15 cellular contexts compared by ENCODE assay signal in genomic region chr1:153386500-153386901, GRCh38. TPM values are rescaled to one million over a fixed set of nuclear protein-coding genes. Genes with fewer than 3 reads are reported as not detected.
A peak's percentile ranks its signal among the peaks of the same experiment; 100 is the strongest.
DNase-seq lines count a peak whose midpoint lies in the region; ATAC-seq, FAIRE-seq and TF ChIP-seq lines count a peak whose summit lies in the region.
"Had no signal": no experiment of that assay in that cellular context is flagged by ENCODE, and none has a peak within 500 bp of the region (broad histone marks: within the 10 kb centered on the region; RNA-seq: fewer than 3 reads in every experiment).

No MANE protein-coding gene starts in this region.

- TF ChIP-seq CTCF in colonic mucosa (IDR thresholded peaks at IDR 0.05): no peak
- no peak for TF ChIP-seq CTCF in transverse colon (IDR thresholded peaks at IDR 0.05)
- no peak for TF ChIP-seq CTCF in H9 (conservative IDR thresholded peaks at IDR 0.05)

- H4K91ac ChIP-seq in H9 (ENCODE audit: insufficient read length, low read depth, low read length): no peak overlapping the region

- no peaks in the 10 kb centered on the region for H4K20me1 ChIP-seq in H9 (ENCODE audit: control insufficient read depth, insufficient read depth, insufficient read length)

- no peak for DNase-seq in activated naive CD4-positive, alpha-beta T cell treated with anti-CD3 and anti-CD28 coated beads for 36 hours
- DNase-seq in colonic mucosa (peak; percentile 19), left colon (peak; percentile 16 to 37), transverse colon (peak; percentile 30), RCC 7860 (ENCODE audit: low spot score) (no peak), H9 (no peak)
- no peak for DNase-seq in activated naive CD8-positive, alpha-beta T cell treated with anti-CD3 and anti-CD28 coated beads, Interleukin-2, amount 50 U/mL, for 24 hours
- DNase-seq: activated CD8-positive, alpha-beta T cell treated with anti-CD3 and anti-CD28 coated beads for 36 hours; DMS79 treated with DMSO at 0.1 percent for 48 hours; natural killer cell; NCI-H446 had no signal

- H3K9ac ChIP-seq in colonic mucosa (ENCODE audit: low read depth in 2 of 2, low read length in 2 of 2) (no peak overlapping the region), H9 (ENCODE audit: extremely low read depth, insufficient read length, low read length) (no peak overlapping the region)

- no peak overlapping the region for H3K56ac ChIP-seq in H9 (ENCODE audit: insufficient read length, low read depth, low read length)

- H3K27me3 ChIP-seq in colonic mucosa (no peaks in the 10 kb centered on the region), transverse colon (no peaks in the 10 kb centered on the region), H9 (ENCODE audit: insufficient read depth, low read length) (no peaks in the 10 kb centered on the region)

- no peak for ATAC-seq in left colon
- no peak for ATAC-seq in activated naive CD8-positive, alpha-beta T cell treated with anti-CD3 and anti-CD28 coated beads, Interleukin-2, amount 50 U/mL, for 24 hours
- ATAC-seq: activated CD8-positive, alpha-beta T cell treated with anti-CD3 and anti-CD28 coated beads for 36 hours had no signal

- no peak overlapping the region for H3K4me3 Mint-ChIP-seq in activated naive CD4-positive, alpha-beta T cell treated with anti-CD3 and anti-CD28 coated beads, Interleukin-2, amount 50 U/mL, for 24 hours
- H3K4me3 Mint-ChIP-seq in activated naive CD4-positive, alpha-beta T cell treated with anti-CD3 and anti-CD28 coated beads for 36 hours: no peak overlapping the region
- H3K4me3 Mint-ChIP-seq in activated naive CD8-positive, alpha-beta T cell treated with anti-CD3 and anti-CD28 coated beads, Interleukin-2, amount 50 U/mL, for 24 hours: no peak overlapping the region
- H3K4me3 Mint-ChIP-seq in H9: no peak overlapping the region
- H3K4me3 Mint-ChIP-seq: activated CD8-positive, alpha-beta T cell treated with anti-CD3 and anti-CD28 coated beads for 36 hours; IgD-negative memory B cell; natural killer cell had no signal

- H3K9me3 ChIP-seq in colonic mucosa (no peaks in the 10 kb centered on the region), transverse colon (no peaks in the 10 kb centered on the region), H9 (ENCODE audit: control insufficient read depth, low read depth, low read length) (no peaks in the 10 kb centered on the region)

- H3K4me1 ChIP-seq in colonic mucosa (no peaks in the 10 kb centered on the region), transverse colon (no peaks in the 10 kb centered on the region), H9 (ENCODE audit: insufficient read depth, low read length) (no peaks in the 10 kb centered on the region)

- no peak overlapping the region for H2BK20ac ChIP-seq in H9 (ENCODE audit: low read depth, low read length, poor library complexity, severe bottlenecking)

- no peak overlapping the region for H4K8ac ChIP-seq in H9 (replicated peaks; ENCODE audit: insufficient read length, low read depth, low read length)

- no peak overlapping the region for H3K23ac ChIP-seq in H9 (ENCODE audit: insufficient read length, low read depth, low read length)

- no peak overlapping the region for H3K14ac ChIP-seq in H9 (ENCODE audit: insufficient read depth, low read length)

- no peak overlapping the region for H4K5ac ChIP-seq in H9 (ENCODE audit: insufficient read length, low read depth, low read length)

- intact Hi-C loops in activated naive CD4-positive, alpha-beta T cell treated with anti-CD3 and anti-CD28 coated beads for 36 hours (cut with micrococcal nuclease): no loop called here
- intact Hi-C loops in colonic mucosa (cut with DNase I) (no loop called here), left colon (cut with DNase I, micrococcal nuclease) (no loop called here), transverse colon (cut with DNase I; ENCODE audit: low total_unique reads) (no loop called here)

- no peak overlapping the region for H3K18ac ChIP-seq in H9 (ENCODE audit: insufficient read length, low read depth, low read length)

- CTCF ChIA-PET in activated naive CD4-positive, alpha-beta T cell treated with anti-CD3 and anti-CD28 coated beads for 36 hours (lab: Charles Lee): no interaction called here

- H3K36me3 ChIP-seq in colonic mucosa (no peaks in the 10 kb centered on the region), transverse colon (no peaks in the 10 kb centered on the region)

- H2AK5ac ChIP-seq in H9 (ENCODE audit: insufficient read length, low read length): no peak overlapping the region

- no peaks in the 10 kb centered on the region for H3K4me1 Mint-ChIP-seq in activated naive CD4-positive, alpha-beta T cell treated with anti-CD3 and anti-CD28 coated beads, Interleukin-2, amount 50 U/mL, for 24 hours
- no peaks in the 10 kb centered on the region for H3K4me1 Mint-ChIP-seq in activated naive CD4-positive, alpha-beta T cell treated with anti-CD3 and anti-CD28 coated beads for 36 hours (ENCODE audit: low read depth)
- peaks cover 2% of the 10 kb centered on the region for H3K4me1 Mint-ChIP-seq in activated naive CD8-positive, alpha-beta T cell treated with anti-CD3 and anti-CD28 coated beads, Interleukin-2, amount 50 U/mL, for 24 hours
- H3K4me1 Mint-ChIP-seq in H9: no peaks in the 10 kb centered on the region
- H3K4me1 Mint-ChIP-seq: natural killer cell had no signal

- no peak overlapping the region for H2AFZ ChIP-seq in H9 (ENCODE audit: low read length)

- H3T11ph ChIP-seq in H9 (ENCODE audit: low read length): no peak overlapping the region

- H3K79me1 ChIP-seq in H9 (ENCODE audit: insufficient read depth, low read depth, low read length, poor library complexity, severe bottlenecking): no peaks in the 10 kb centered on the region

- in situ Hi-C loops in transverse colon (cut with MboI; ENCODE audit: low pct_ligation_motif_present in 1 of 4, low pct_unique_long_range_greater_than_20kb in 1 of 4, low sequenced_read_pairs in 3 of 4): no loop called here

- no peak overlapping the region for H3K4me2 ChIP-seq in H9 (ENCODE audit: insufficient read depth, insufficient read length, low read length)

- FAIRE-seq in RCC 7860 (lab: Jason Lieb, UNC): no peak
- FAIRE-seq: A204.1 had no signal

- H3K23me2 ChIP-seq in H9 (ENCODE audit: insufficient read length, low read depth, low read length, poor library complexity, severe bottlenecking): no peaks in the 10 kb centered on the region

- no peak overlapping the region for H2BK12ac ChIP-seq in H9 (ENCODE audit: insufficient read length, low read depth, low read length)

- TF ChIP-seq EP300 in transverse colon (IDR thresholded peaks at IDR 0.05; ENCODE audit: low read depth): no peak

- no peaks in the 10 kb centered on the region for H3K79me2 ChIP-seq in H9 (ENCODE audit: insufficient read depth, low read length)

- H3K4ac ChIP-seq in H9 (ENCODE audit: low read depth, low read length): no peak overlapping the region

- H3K27ac ChIP-seq in colonic mucosa (no peak overlapping the region), transverse colon (no peak overlapping the region), H9 (ENCODE audit: insufficient read length, low read depth, low read length) (no peak overlapping the region)

- WGBS in transverse colon (ENCODE audit: low coverage in 1 of 2), 2 donors: 40 to 61% methylated on average over 2 to 5 of the region's 5 CpGs
- WGBS in H9 (ENCODE audit: extremely low coverage, insufficient read length, low lambda C conversion rate): no CpG with 5 or more reads among the region's 5 CpGs

- no peak overlapping the region for H2BK120ac ChIP-seq in H9 (ENCODE audit: low read depth, low read length, poor library complexity, severe bottlenecking)

- H3K9me3 Mint-ChIP-seq in activated naive CD4-positive, alpha-beta T cell treated with anti-CD3 and anti-CD28 coated beads, Interleukin-2, amount 50 U/mL, for 24 hours: peaks cover 12% of the 10 kb centered on the region
- H3K9me3 Mint-ChIP-seq in activated naive CD4-positive, alpha-beta T cell treated with anti-CD3 and anti-CD28 coated beads for 36 hours: peaks cover 3% of the 10 kb centered on the region
- H3K9me3 Mint-ChIP-seq in activated naive CD8-positive, alpha-beta T cell treated with anti-CD3 and anti-CD28 coated beads, Interleukin-2, amount 50 U/mL, for 24 hours: peaks cover 11% of the 10 kb centered on the region
- H3K9me3 Mint-ChIP-seq in H9: peaks cover 3 to 12% of the 10 kb centered on the region in 2 experiments; a peak in 2 of 5 replicates

- H2BK15ac ChIP-seq in H9 (ENCODE audit: low read depth, low read length): no peak overlapping the region

- no peak for TF ChIP-seq POLR2A in transverse colon (IDR thresholded peaks at IDR 0.05)

- H3K4me3 ChIP-seq in colonic mucosa (no peak overlapping the region), transverse colon (no peak overlapping the region)

- H3K27me3 Mint-ChIP-seq in activated naive CD4-positive, alpha-beta T cell treated with anti-CD3 and anti-CD28 coated beads, Interleukin-2, amount 50 U/mL, for 24 hours: peaks cover 11% of the 10 kb centered on the region
- peaks cover 2% of the 10 kb centered on the region for H3K27me3 Mint-ChIP-seq in activated naive CD4-positive, alpha-beta T cell treated with anti-CD3 and anti-CD28 coated beads for 36 hours (ENCODE audit: low read depth)
- peaks cover 10% of the 10 kb centered on the region for H3K27me3 Mint-ChIP-seq in activated naive CD8-positive, alpha-beta T cell treated with anti-CD3 and anti-CD28 coated beads, Interleukin-2, amount 50 U/mL, for 24 hours
- H3K27me3 Mint-ChIP-seq in H9 (ENCODE audit: low read depth): peaks cover 16% of the 10 kb centered on the region

- no peaks in the 10 kb centered on the region for H3K36me3 Mint-ChIP-seq in activated naive CD4-positive, alpha-beta T cell treated with anti-CD3 and anti-CD28 coated beads, Interleukin-2, amount 50 U/mL, for 24 hours
- H3K36me3 Mint-ChIP-seq in activated naive CD4-positive, alpha-beta T cell treated with anti-CD3 and anti-CD28 coated beads for 36 hours (ENCODE audit: low read depth): no peaks in the 10 kb centered on the region
- no peaks in the 10 kb centered on the region for H3K36me3 Mint-ChIP-seq in activated naive CD8-positive, alpha-beta T cell treated with anti-CD3 and anti-CD28 coated beads, Interleukin-2, amount 50 U/mL, for 24 hours (ENCODE audit: low read depth)
- H3K36me3 Mint-ChIP-seq in H9 (ENCODE audit: insufficient read depth in 1 of 3, low read depth in 3 of 3): no peaks in the 10 kb centered on the region
- H3K36me3 Mint-ChIP-seq: IgD-negative memory B cell, natural killer cell had no signal

- H2BK5ac ChIP-seq in H9 (ENCODE audit: insufficient read length, low read length): no peak overlapping the region

- H3K27ac Mint-ChIP-seq in activated naive CD4-positive, alpha-beta T cell treated with anti-CD3 and anti-CD28 coated beads, Interleukin-2, amount 50 U/mL, for 24 hours: peak overlapping the region; percentile 41
- no peak overlapping the region for H3K27ac Mint-ChIP-seq in activated naive CD4-positive, alpha-beta T cell treated with anti-CD3 and anti-CD28 coated beads for 36 hours
- no peak overlapping the region for H3K27ac Mint-ChIP-seq in activated naive CD8-positive, alpha-beta T cell treated with anti-CD3 and anti-CD28 coated beads, Interleukin-2, amount 50 U/mL, for 24 hours
- peak overlapping the region in 1 of 3 experiments; percentile 36; a peak in 1 of 7 replicates for H3K27ac Mint-ChIP-seq in H9
- H3K27ac Mint-ChIP-seq: activated CD8-positive, alpha-beta T cell treated with anti-CD3 and anti-CD28 coated beads for 36 hours; IgD-negative memory B cell; natural killer cell had no signal

RNA-seq across cellular contexts. Expression of gene S100A8, which starts 4.4 kb away (rescaled TPM):
- total RNA-seq in activated naive CD4-positive, alpha-beta T cell treated with anti-CD3 and anti-CD28 coated beads for 36 hours: not detected
- 1 to 10 TPM in 1 of 2 donors, under 1 TPM in 1; 0.79 to 6.9 TPM for total RNA-seq in colonic mucosa
- total RNA-seq in left colon: 1 to 10 TPM; 1.2 to 6.7 TPM
- 1 to 10 TPM in 2 of 4 donors, not detected in 2; 1.6 to 7.4 TPM for total RNA-seq in transverse colon
- total RNA-seq in H9 (2021): not detected in 2 replicates
- total RNA-seq: activated CD8-positive, alpha-beta T cell treated with anti-CD3 and anti-CD28 coated beads for 36 hours; dermis microvascular lymphatic vessel endothelial cell had no signal

RNA-seq across cellular contexts. Expression of gene S100A12, which starts 11.1 kb away (rescaled TPM):
- not detected for total RNA-seq in activated naive CD4-positive, alpha-beta T cell treated with anti-CD3 and anti-CD28 coated beads for 36 hours
- not detected for total RNA-seq in colonic mucosa
- under 1 TPM in 1 of 2 donors, not detected in 1; 0.85 TPM for total RNA-seq in left colon
- total RNA-seq in transverse colon: not detected
- not detected in 2 replicates for total RNA-seq in H9 (2021)
- total RNA-seq: activated CD8-positive, alpha-beta T cell treated with anti-CD3 and anti-CD28 coated beads for 36 hours; dermis microvascular lymphatic vessel endothelial cell had no signal

RNA-seq across cellular contexts. Expression of gene S100A9, which starts 28.8 kb away (rescaled TPM):
- 1 to 10 TPM; 1.7 to 2.6 TPM for total RNA-seq in activated naive CD4-positive, alpha-beta T cell treated with anti-CD3 and anti-CD28 coated beads for 36 hours
- total RNA-seq in colonic mucosa (10 to 100 TPM; 16.3 to 34.9 TPM), left colon (10 to 100 TPM in 1 of 2 donors, 1 to 10 TPM in 1; 9.2 to 21.0 TPM), transverse colon (10 to 100 TPM; 24.0 to 99.0 (median 34.3) TPM), H9 (2021) (not detected in 2 replicates)
- total RNA-seq: activated CD8-positive, alpha-beta T cell treated with anti-CD3 and anti-CD28 coated beads for 36 hours had no signal

RNA-seq across cellular contexts. Expression of gene S100A7A, which starts 29.8 kb away (rescaled TPM):
- not detected for total RNA-seq in activated naive CD4-positive, alpha-beta T cell treated with anti-CD3 and anti-CD28 coated beads for 36 hours
- total RNA-seq in colonic mucosa: not detected
- not detected for total RNA-seq in left colon
- total RNA-seq in transverse colon: not detected
- not detected in 2 replicates for total RNA-seq in H9 (2021)
- total RNA-seq: activated CD8-positive, alpha-beta T cell treated with anti-CD3 and anti-CD28 coated beads for 36 hours; dermis microvascular lymphatic vessel endothelial cell; natural killer cell had no signal

RNA-seq across cellular contexts. Expression of gene PGLYRP4, which starts 37.9 kb away (rescaled TPM):
- not detected for total RNA-seq in activated naive CD4-positive, alpha-beta T cell treated with anti-CD3 and anti-CD28 coated beads for 36 hours
- total RNA-seq in colonic mucosa: not detected
- not detected for total RNA-seq in left colon
- not detected for total RNA-seq in transverse colon
- total RNA-seq in H9 (2021): not detected in 2 replicates
- total RNA-seq: activated CD8-positive, alpha-beta T cell treated with anti-CD3 and anti-CD28 coated beads for 36 hours; dermis microvascular lymphatic vessel endothelial cell; natural killer cell had no signal

Comparison
In these comparisons a context has a peak if more than half of its experiments do, and no peak if none do; other contexts are left out.
1. DNase-seq: peak in colonic mucosa (single experiment), left colon (2 of 2) and transverse colon (single experiment); none in activated naive CD4-positive, alpha-beta T cell treated with anti-CD3 and anti-CD28 coated beads for 36 hours (single experiment), RCC 7860 (single experiment), activated naive CD8-positive, alpha-beta T cell treated with anti-CD3 and anti-CD28 coated beads, Interleukin-2, amount 50 U/mL, for 24 hours (single experiment) and H9 (single experiment).